In the genomic region with DNA sequence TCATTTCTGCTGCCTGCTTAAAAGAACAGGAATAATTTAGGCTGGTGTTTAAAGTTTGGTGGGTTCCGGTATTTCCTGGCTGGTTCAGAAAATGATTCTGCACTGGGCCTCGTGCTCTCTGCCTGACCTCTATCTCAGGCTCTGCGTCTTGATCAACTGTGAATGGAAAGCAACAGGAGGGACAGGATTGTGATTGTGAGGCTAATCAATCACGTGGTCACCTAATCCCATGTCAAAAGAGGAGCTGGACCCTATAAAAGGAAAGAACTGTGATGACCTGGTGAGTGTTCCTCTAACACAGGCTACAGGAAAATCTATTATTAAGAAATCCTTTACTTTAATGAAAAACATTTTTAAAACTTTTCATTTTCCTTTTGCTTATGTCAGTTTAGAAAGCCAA, we compare ENCODE assay signal across 9 cellular contexts. TPM values are rescaled to one million over a fixed set of nuclear protein-coding genes. Genes with fewer than 3 reads are reported as not detected.
A peak's percentile ranks its signal among the peaks of the same experiment; 100 is the strongest.
DNase-seq lines count a peak whose midpoint lies in the region; ATAC-seq and TF ChIP-seq lines count a peak whose summit lies in the region.
"Had no signal": no experiment of that assay in that cellular context is flagged by ENCODE, and none has a peak within 500 bp of the region (broad histone marks: within the 10 kb centered on the region; RNA-seq: fewer than 3 reads in every experiment).

DHX32 (minus strand) TSS at position 101 of the 400 bp plus-strand sequence. CDS start 468 bp downstream, outside the sequence.

- H3K4me1 ChIP-seq in CD8-positive, alpha-beta memory T cell (ENCODE audit: insufficient read depth, low read length), result no peaks in the 10 kb centered on the region

- H3K4me1 Mint-ChIP-seq in CD8-positive, alpha-beta memory T cell, result no peaks in the 10 kb centered on the region
- H3K4me1 Mint-ChIP-seq in WTC11 (peaks cover 27% of the 10 kb centered on the region), neural crest cell (peaks cover 28% of the 10 kb centered on the region)

- TF ChIP-seq CTCF in WTC11 (IDR thresholded peaks at IDR 0.05) (no peak), neural crest cell (conservative IDR thresholded peaks at IDR 0.05) (no peak)

- intact Hi-C loops in Right ventricle myocardium superior (cut with DNase I), result no loop called here

- H3K9me3 ChIP-seq in CD8-positive, alpha-beta memory T cell (ENCODE audit: low read length), result no peaks in the 10 kb centered on the region

- H3K4me3 Mint-ChIP-seq in CD8-positive, alpha-beta memory T cell, result no peak within 1 kb of the TSS
- H3K4me3 Mint-ChIP-seq in WTC11, result peak within 1 kb of the TSS; percentile 50
- H3K4me3 Mint-ChIP-seq in neural crest cell, result peak within 1 kb of the TSS; percentile 67

- CTCF ChIA-PET in CD8-positive, alpha-beta memory T cell (lab: Charles Lee), result interaction anchor here (1.7 kb wide), 1 partner anchor 12 kb away, joined by 5 read pairs; no protein-coding TSS in a partner anchor
- CTCF ChIA-PET in WTC11 (lab: Charles Lee), result interaction anchor here (0.6 to 2.5 kb wide), 4 partner anchors 53 to 622 kb away, joined by 3 to 13 read pairs (median 4); no protein-coding TSS in a partner anchor

- DNase-seq in CD8-positive, alpha-beta memory T cell, result no peak
- DNase-seq in WTC11 (ENCODE audit: low spot score), result peak; percentile 28
- no peak for DNase-seq in Right ventricle myocardium superior
- DNase-seq in neural crest cell (ENCODE audit: low read depth, low spot score), result peak; percentile 5
- no peak for DNase-seq in NCI-H774 (lab: John Stamatoyannopoulos, UW)
- DNase-seq in GM19238 (ENCODE audit: insufficient read length, low spot score), result no peak
- no peak for DNase-seq in GF-D8 (lab: John Stamatoyannopoulos, UW)
- DNase-seq: activated CD4-positive, CD25-positive, alpha-beta regulatory T cell had no signal

- peaks cover 1 to 8% (median 4%) of the 10 kb centered on the region in 5 donors for H3K9me3 Mint-ChIP-seq in CD8-positive, alpha-beta memory T cell
- H3K9me3 Mint-ChIP-seq in WTC11 (peaks cover 16% of the 10 kb centered on the region), neural crest cell (peaks cover 6% of the 10 kb centered on the region)

- H3K36me3 Mint-ChIP-seq in CD8-positive, alpha-beta memory T cell, result peaks cover 2 to 18% (median 7%) of the 10 kb centered on the region in 3 donors
- H3K36me3 Mint-ChIP-seq in WTC11, result peaks cover 39% of the 10 kb centered on the region
- peaks cover 25% of the 10 kb centered on the region for H3K36me3 Mint-ChIP-seq in neural crest cell (ENCODE audit: low read depth)

- no peaks in the 10 kb centered on the region for H3K27me3 ChIP-seq in CD8-positive, alpha-beta memory T cell (ENCODE audit: insufficient read depth, low read length, poor library complexity, severe bottlenecking)

- H3K27ac ChIP-seq in CD8-positive, alpha-beta memory T cell (ENCODE audit: low read depth, low read length), result no peak within 1 kb of the TSS

- no peaks in the 10 kb centered on the region for H3K36me3 ChIP-seq in CD8-positive, alpha-beta memory T cell (ENCODE audit: insufficient read depth, low read length)

- POLR2A ChIA-PET in CD8-positive, alpha-beta memory T cell (lab: Charles Lee), result no interaction called here
- POLR2A ChIA-PET in WTC11 (lab: Charles Lee), result no interaction called here

- ATAC-seq in WTC11 (peak; percentile 98), Right ventricle myocardium superior (ENCODE audit: poor library complexity) (peak; percentile 64), GM18873 (IDR thresholded peaks at IDR 0.05; ENCODE audit: low FRiP score, unreplicated experiment) (no peak)

- H3K27me3 Mint-ChIP-seq in CD8-positive, alpha-beta memory T cell, result peaks cover 0 to 4% of the 10 kb centered on the region in 2 donors
- H3K27me3 Mint-ChIP-seq in WTC11 (ENCODE audit: low read depth) (peaks cover 5% of the 10 kb centered on the region), neural crest cell (ENCODE audit: low read depth) (no peaks in the 10 kb centered on the region)

- peak within 1 kb of the TSS in 1 of 8 donors; percentile 13 for H3K27ac Mint-ChIP-seq in CD8-positive, alpha-beta memory T cell
- peak within 1 kb of the TSS; percentile 88 for H3K27ac Mint-ChIP-seq in WTC11
- peak within 1 kb of the TSS; percentile 91 for H3K27ac Mint-ChIP-seq in neural crest cell (ENCODE audit: unreplicated experiment)

- H3K4me3 ChIP-seq in CD8-positive, alpha-beta memory T cell (ENCODE audit: low read length), result no peak within 1 kb of the TSS

TF ChIP-seq in WTC11, 78 proteins besides CTCF, POLR2A, EP300 and RAD21:
- peak; percentile 26; the same call in 1 of the 2 replicates for TF ChIP-seq SP1 (CRISPR knock-in tag; conservative IDR thresholded peaks at IDR 0.05)
- TF ChIP-seq RORB (CRISPR knock-in tag; IDR thresholded peaks at IDR 0.05), result no peak
- TF ChIP-seq, protein P1, sequence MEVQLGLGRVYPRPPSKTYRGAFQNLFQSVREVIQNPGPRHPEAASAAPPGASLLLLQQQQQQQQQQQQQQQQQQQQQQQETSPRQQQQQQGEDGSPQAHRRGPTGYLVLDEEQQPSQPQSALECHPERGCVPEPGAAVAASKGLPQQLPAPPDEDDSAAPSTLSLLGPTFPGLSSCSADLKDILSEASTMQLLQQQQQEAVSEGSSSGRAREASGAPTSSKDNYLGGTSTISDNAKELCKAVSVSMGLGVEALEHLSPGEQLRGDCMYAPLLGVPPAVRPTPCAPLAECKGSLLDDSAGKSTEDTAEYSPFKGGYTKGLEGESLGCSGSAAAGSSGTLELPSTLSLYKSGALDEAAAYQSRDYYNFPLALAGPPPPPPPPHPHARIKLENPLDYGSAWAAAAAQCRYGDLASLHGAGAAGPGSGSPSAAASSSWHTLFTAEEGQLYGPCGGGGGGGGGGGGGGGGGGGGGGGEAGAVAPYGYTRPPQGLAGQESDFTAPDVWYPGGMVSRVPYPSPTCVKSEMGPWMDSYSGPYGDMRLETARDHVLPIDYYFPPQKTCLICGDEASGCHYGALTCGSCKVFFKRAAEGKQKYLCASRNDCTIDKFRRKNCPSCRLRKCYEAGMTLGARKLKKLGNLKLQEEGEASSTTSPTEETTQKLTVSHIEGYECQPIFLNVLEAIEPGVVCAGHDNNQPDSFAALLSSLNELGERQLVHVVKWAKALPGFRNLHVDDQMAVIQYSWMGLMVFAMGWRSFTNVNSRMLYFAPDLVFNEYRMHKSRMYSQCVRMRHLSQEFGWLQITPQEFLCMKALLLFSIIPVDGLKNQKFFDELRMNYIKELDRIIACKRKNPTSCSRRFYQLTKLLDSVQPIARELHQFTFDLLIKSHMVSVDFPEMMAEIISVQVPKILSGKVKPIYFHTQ (CRISPR knock-in tag; IDR thresholded peaks at IDR 0.05), result no peak
- TF ChIP-seq USF2 (CRISPR knock-in tag; IDR thresholded peaks at IDR 0.05), result peak; percentile 91
- TF ChIP-seq USF1 (CRISPR knock-in tag; IDR thresholded peaks at IDR 0.05), result peak; percentile 83
- no peak for TF ChIP-seq HMGA2 (CRISPR knock-in tag; IDR thresholded peaks at IDR 0.05)

RNA-seq across cellular contexts. Expression of gene DHX32, which starts in this region (rescaled TPM):
- 10 to 100 TPM; 10.7 to 11.0 TPM for total RNA-seq in CD8-positive, alpha-beta memory T cell
- polyA plus RNA-seq in CD8-positive, alpha-beta memory T cell, result 8.4 TPM
- total RNA-seq in WTC11 (2021), result 22.7 to 28.0 TPM (median 25.6 TPM) in 3 replicates
- 45.2 TPM for total RNA-seq in Right ventricle myocardium superior
- total RNA-seq in neural crest cell, result 35.6 and 36.3 TPM in 2 replicates

Comparison
In these comparisons a context has a peak if more than half of its experiments do, and no peak if none do; other contexts are left out.
1. DNase-seq: peak in WTC11 (single experiment) and neural crest cell (single experiment); none in CD8-positive, alpha-beta memory T cell (0 of 5), Right ventricle myocardium superior (single experiment), NCI-H774 (single experiment), GM19238 (single experiment) and GF-D8 (single experiment).
2. H3K4me3 Mint-ChIP-seq: peak in WTC11 (single experiment) and neural crest cell (single experiment); none in CD8-positive, alpha-beta memory T cell (0 of 7).